10 cellular contexts compared by ENCODE assay signal in the genomic region with DNA sequence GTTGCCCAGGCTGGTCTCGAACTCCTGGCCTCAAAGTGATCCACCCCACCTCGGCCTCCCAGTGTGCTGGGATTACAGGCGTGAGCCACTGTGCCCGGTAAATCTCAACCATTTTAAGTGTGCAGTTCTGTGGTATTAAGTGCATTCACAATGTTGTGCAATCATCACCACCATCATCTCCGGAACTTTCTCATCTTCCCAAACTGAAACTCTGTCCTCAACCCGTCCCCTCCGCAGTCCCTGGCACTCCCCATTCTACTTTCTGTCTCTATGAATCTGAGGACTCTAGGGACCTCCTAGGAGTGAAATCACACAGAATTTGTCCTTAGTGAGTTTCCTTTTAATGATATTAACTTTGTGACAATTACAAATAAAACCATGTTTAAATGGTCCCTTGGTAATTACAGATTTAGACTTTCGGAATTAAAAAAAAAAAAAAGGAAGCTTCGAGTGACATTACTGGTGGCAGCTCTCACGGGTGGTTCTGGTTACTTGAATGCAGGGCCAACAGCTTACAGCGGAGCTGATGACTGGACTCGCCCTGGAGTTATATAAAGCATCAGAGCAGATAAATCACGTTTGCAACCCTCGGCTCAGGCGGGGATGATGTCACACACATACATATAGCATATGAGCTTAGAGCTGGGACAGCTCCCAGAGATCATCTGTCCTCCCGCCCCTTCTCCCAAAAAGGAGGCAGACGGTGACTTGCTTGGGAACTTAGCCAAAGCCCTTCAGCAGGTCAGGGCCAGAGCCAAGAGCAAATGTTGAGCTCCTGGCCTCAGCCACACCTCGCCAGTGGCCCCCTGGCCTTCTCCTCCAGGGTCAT.
A peak's percentile ranks its signal among the peaks of the same experiment; 100 is the strongest.
DNase-seq lines count a peak whose midpoint lies in the region; TF ChIP-seq lines count a peak whose summit lies in the region.
"Had no signal": no experiment of that assay in that cellular context is flagged by ENCODE, and none has a peak within 500 bp of the region (broad histone marks: within the 10 kb centered on the region; RNA-seq: fewer than 3 reads in every experiment).

No MANE protein-coding gene starts in this region.

- H3K36me3 ChIP-seq in SJCRH30 (peaks cover 4% of the 10 kb centered on the region; the same call in 1 of the 2 replicates), skeletal muscle tissue (ENCODE audit: control insufficient read depth in 3 of 3, insufficient read depth in 3 of 3, low read length in 3 of 3) (peaks cover 8 to 13% (median 9%) of the 10 kb centered on the region in 3 donors)
- H3K36me3 ChIP-seq in effector memory CD4-positive, alpha-beta T cell (ENCODE audit: control insufficient read depth, insufficient read depth, low read length), result no peaks in the 10 kb centered on the region

- no peaks in the 10 kb centered on the region for H3K27me3 ChIP-seq in SJCRH30
- no peaks in the 10 kb centered on the region for H3K27me3 ChIP-seq in skeletal muscle tissue (ENCODE audit: control insufficient read depth in 3 of 3, insufficient read depth in 3 of 3, low read length in 3 of 3)
- peaks cover 3% of the 10 kb centered on the region for H3K27me3 ChIP-seq in effector memory CD4-positive, alpha-beta T cell (replicated peaks; ENCODE audit: control insufficient read depth, insufficient read depth, low read length, poor library complexity, severe bottlenecking)

- H3K4me1 ChIP-seq in SJCRH30 (no peaks in the 10 kb centered on the region), skeletal muscle tissue (ENCODE audit: control insufficient read depth in 3 of 3, insufficient read depth in 3 of 3, low read length in 3 of 3) (peaks cover 12 to 21% (median 16%) of the 10 kb centered on the region in 3 donors)
- no peaks in the 10 kb centered on the region for H3K4me1 ChIP-seq in effector memory CD4-positive, alpha-beta T cell (ENCODE audit: control insufficient read depth, insufficient read depth, low read length, poor library complexity, severe bottlenecking)

- DNase-seq in GOT3 (lab: John Stamatoyannopoulos, UW) (peak; percentile 28), SJCRH30 (peak; percentile 75 to 80), hepatic stellate cell (ENCODE audit: low spot score) (peak; percentile 84), glutamatergic neuron (no peak), NAMALWA (ENCODE audit: low spot score) (no peak), NCI-H526 (lab: John Stamatoyannopoulos, UW) (no peak)
- no peak for DNase-seq in effector memory CD4-positive, alpha-beta T cell
- DNase-seq: stimulated activated CD4-positive, alpha-beta T cell treated with anti-CD3 and anti-CD28 coated beads, Interleukin-2, amount 100 ng/mL, for 48 hours had no signal

- no peak for TF ChIP-seq CTCF in glutamatergic neuron (IDR thresholded peaks at IDR 0.05; ENCODE audit: partially characterized antibody, unreplicated experiment)

- H3K4me3 Mint-ChIP-seq in glutamatergic neuron (ENCODE audit: unreplicated experiment), result no peak overlapping the region
- H3K4me3 Mint-ChIP-seq: activated T-helper 1 cell treated with anti-CD3 and anti-CD28 coated beads, Interleukin-12 subunit alpha, Interleukin-12 subunit beta, Interleukin-2, Interleukin-4 antibody, amounts not matched to agents 30 ng/mL and 10 ng/mL and 1 ng/mL, durations not matched to agents 14 hours and 24 hours and 36 hours had no signal

- H3K9me3 ChIP-seq in SJCRH30 (replicated peaks) (no peaks in the 10 kb centered on the region), skeletal muscle tissue (ENCODE audit: control insufficient read depth in 3 of 3, low read length in 3 of 3) (no peaks in the 10 kb centered on the region)
- H3K9me3 ChIP-seq in effector memory CD4-positive, alpha-beta T cell (ENCODE audit: control insufficient read depth, low read length), result no peaks in the 10 kb centered on the region

- H3K27me3 Mint-ChIP-seq in glutamatergic neuron (ENCODE audit: unreplicated experiment), result no peaks in the 10 kb centered on the region

- H3K36me3 Mint-ChIP-seq in glutamatergic neuron (ENCODE audit: unreplicated experiment), result no peaks in the 10 kb centered on the region

- H3K27ac Mint-ChIP-seq in glutamatergic neuron (ENCODE audit: unreplicated experiment), result no peak overlapping the region
- H3K27ac Mint-ChIP-seq: activated T-helper 1 cell treated with anti-CD3 and anti-CD28 coated beads, Interleukin-12 subunit alpha, Interleukin-12 subunit beta, Interleukin-2, Interleukin-4 antibody, amounts not matched to agents 30 ng/mL and 10 ng/mL and 1 ng/mL, durations not matched to agents 14 hours and 24 hours and 36 hours had no signal

- no peaks in the 10 kb centered on the region for H3K4me1 Mint-ChIP-seq in glutamatergic neuron (ENCODE audit: low read depth, unreplicated experiment)

- no peak overlapping the region; the same call in 1 of the 2 replicates for H3K27ac ChIP-seq in SJCRH30
- peak overlapping the region; percentile 98 for H3K27ac ChIP-seq in skeletal muscle tissue (ENCODE audit: low read depth, low read length)
- no peak overlapping the region for H3K27ac ChIP-seq in effector memory CD4-positive, alpha-beta T cell (ENCODE audit: insufficient read depth, low read length, poor library complexity, severe bottlenecking)

- H3K9me3 Mint-ChIP-seq in glutamatergic neuron (ENCODE audit: unreplicated experiment), result no peaks in the 10 kb centered on the region

- H3K9ac ChIP-seq in skeletal muscle tissue (ENCODE audit: low read depth in 1 of 3, low read length in 3 of 3), result peak overlapping the region; percentile 76 to 81 (median 77)

- H3K4me3 ChIP-seq in SJCRH30 (no peak overlapping the region), skeletal muscle tissue (ENCODE audit: low read length in 3 of 3) (peak overlapping the region; percentile 49 to 58 (median 57))
- H3K4me3 ChIP-seq in effector memory CD4-positive, alpha-beta T cell (ENCODE audit: insufficient read depth, low read depth, low read length, poor library complexity, severe bottlenecking), result no peak overlapping the region

Comparison
In these comparisons a context has a peak if more than half of its experiments do, and no peak if none do; other contexts are left out.
1. DNase-seq: peak in GOT3 (single experiment), SJCRH30 (2 of 2) and hepatic stellate cell (single experiment); none in glutamatergic neuron (single experiment), NAMALWA (single experiment), effector memory CD4-positive, alpha-beta T cell (0 of 3) and NCI-H526 (0 of 2).
2. H3K4me3 ChIP-seq: peak in skeletal muscle tissue (3 of 3); none in SJCRH30 (single experiment) and effector memory CD4-positive, alpha-beta T cell (single experiment).